ENCODE assay signal across 24 cellular contexts in the genomic region with DNA sequence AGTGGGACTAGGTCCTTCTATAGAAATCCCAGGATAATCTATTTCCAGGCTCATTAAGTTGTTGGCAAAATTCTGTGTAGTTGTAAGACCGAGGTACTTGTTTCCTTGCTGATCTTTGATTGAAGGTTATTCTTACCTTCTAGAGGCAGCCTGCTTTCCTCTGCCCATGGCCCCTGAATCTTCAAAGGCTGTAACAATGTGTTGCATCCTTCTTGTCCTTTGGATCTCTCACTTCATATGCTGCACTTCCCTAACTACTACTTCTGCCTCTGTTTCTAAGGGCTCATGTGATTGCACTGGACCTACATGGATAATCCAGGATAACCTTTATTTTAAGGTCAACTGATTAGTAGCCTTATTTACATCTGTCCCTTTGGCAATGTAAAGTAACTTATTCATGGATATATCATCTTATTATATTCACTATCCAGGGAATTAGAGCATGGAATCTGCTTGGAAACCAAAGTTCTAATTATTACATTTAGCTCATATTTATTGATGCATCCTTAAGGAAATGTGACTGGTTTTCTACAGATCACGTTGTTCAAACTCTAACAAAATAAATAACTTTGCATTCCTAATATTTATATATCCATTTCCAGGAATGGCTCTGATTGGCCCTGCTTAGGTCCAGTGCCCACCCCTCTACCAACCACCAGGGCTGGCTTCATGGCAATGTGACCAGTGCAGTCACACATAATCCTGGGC.
DNase-seq lines count a peak whose midpoint lies in the region; ATAC-seq, FAIRE-seq and TF ChIP-seq lines count a peak whose summit lies in the region.
"Had no signal": no experiment of that assay in that cellular context is flagged by ENCODE, and none has a peak within 500 bp of the region (broad histone marks: within the 10 kb centered on the region; RNA-seq: fewer than 3 reads in every experiment).

No MANE protein-coding gene starts in this region.

- no peaks in the 10 kb centered on the region for H3K4me1 ChIP-seq in GM23338 (ENCODE audit: insufficient read depth)
- peaks cover 6 to 47% of the 10 kb centered on the region in 2 experiments; a peak in 4 of 5 replicates for H3K4me1 ChIP-seq in K562 (replicated peaks in 1 of 2; ENCODE audit: control insufficient read depth in 2 of 2, insufficient read depth in 2 of 2, low read length in 2 of 2)
- H3K4me1 ChIP-seq: BLaER1 treated with 17β-estradiol and CSF1 and Interleukin-3, amounts not matched to agents 10 nM and 100 nM; Caco-2 had no signal

- H3K79me2 ChIP-seq in GM23338 (replicated peaks; ENCODE audit: insufficient read depth) = no peaks in the 10 kb centered on the region
- peaks cover 10% of the 10 kb centered on the region; the same call in 1 of the 3 replicates for H3K79me2 ChIP-seq in K562 (ENCODE audit: control insufficient read depth, insufficient read depth, low read length)

- ATAC-seq in GM23338 (no peak), K562 (peak; percentile 54), GM21526 (IDR thresholded peaks at IDR 0.05; ENCODE audit: low FRiP score, unreplicated experiment) (no peak)
- ATAC-seq: CD8-positive, alpha-beta T cell had no signal

- WGBS in K562 (ENCODE audit: insufficient coverage, low coverage, missing lambda C conversion rate) = 13% methylated on average over 2 of the region's 2 CpGs

- H3K9me1 ChIP-seq in K562 (ENCODE audit: control insufficient read depth, insufficient read depth, low read length) = no peaks in the 10 kb centered on the region

- TF ChIP-seq RAD21 in K562 (CRISPR knock-in tag; conservative IDR thresholded peaks at IDR 0.05 in 1 of 2, IDR thresholded peaks at IDR 0.05 in 1 of 2) = no peak

- CTCF ChIA-PET in K562 (lab: Yijun Ruan, JAX; ENCODE audit: low intra/inter-chr PET ratio) = no interaction called here

- no peak for FAIRE-seq in K562 (lab: Jason Lieb, UNC)
- FAIRE-seq: A204.1, D721Med, G401.6, GM12891, GM19239 had no signal

- no peak overlapping the region; a peak in 1 of 4 replicates for H3K9ac ChIP-seq in K562 (ENCODE audit: insufficient read depth in 1 of 2, low read depth in 2 of 2, low read length in 2 of 2)
- H3K9ac ChIP-seq: BLaER1 treated with 17β-estradiol and CSF1 and Interleukin-3, amounts not matched to agents 10 nM and 100 nM had no signal

- TF ChIP-seq EP300 in K562 (IDR thresholded peaks at IDR 0.05; ENCODE audit: low read length) = no peak

- DNase-seq in GM23338 (ENCODE audit: low spot score) = no peak
- DNase-seq in NCI-H82 (lab: John Stamatoyannopoulos, UW) = peak; percentile 31
- peak; percentile 41 for DNase-seq in OCI-M1 (lab: John Stamatoyannopoulos, UW)
- DNase-seq in K562 (ENCODE audit: extremely low read depth in 1 of 4, low spot score in 3 of 4) = peak; percentile 30 to 51 (median 35)
- DNase-seq in ACHN = no peak
- no peak for DNase-seq in HuH-7 (ENCODE audit: low spot score)
- DNase-seq in stimulated activated CD4-positive, alpha-beta T cell treated with anti-CD3 and anti-CD28 coated beads, Interleukin-4, amount 100 ng/mL, for 1 hour = no peak
- DNase-seq: 8988T; AML-193; Caco-2; Calu3; CD4-positive, alpha-beta T cell; CD8-positive, alpha-beta T cell; DMS79 treated with DMSO at 0.1 percent for 48 hours; GF-D8 had no signal

- in situ Hi-C loops in K562 (cut with MboI) = loop anchor here (5.0 kb wide), 1 partner anchor 384 kb away; the partner anchor contains the start of gene LRRN3
- in situ Hi-C loops in ACHN (cut with HindIII; ENCODE audit: low pct_ligation_motif_present, low pct_unique_long_range_greater_than_20kb, low sequenced_read_pairs) = no loop called here

- H3K36me3 ChIP-seq in GM23338 (ENCODE audit: insufficient read depth) (no peaks in the 10 kb centered on the region), K562 (ENCODE audit: control insufficient read depth, insufficient read depth, low read length) (peaks cover 32% of the 10 kb centered on the region; the same call in 2 of the 3 replicates)
- H3K36me3 ChIP-seq: BLaER1 treated with 17β-estradiol and CSF1 and Interleukin-3, amounts not matched to agents 10 nM and 100 nM had no signal

- H3F3A ChIP-seq in GM23338 (replicated peaks; ENCODE audit: low read depth) = no peaks in the 10 kb centered on the region

- no peak overlapping the region for H3K4me3 Mint-ChIP-seq in GM23338
- H3K4me3 Mint-ChIP-seq: B cell; CD4-positive, alpha-beta T cell; CD8-positive, alpha-beta T cell had no signal

- peaks cover 3% of the 10 kb centered on the region; the same call in 2 of the 3 replicates for H3K9me3 Mint-ChIP-seq in GM23338
- H3K9me3 Mint-ChIP-seq: CD4-positive, alpha-beta T cell had no signal

- no peak overlapping the region for H3K4me3 ChIP-seq in GM23338
- no peak overlapping the region for H3K4me3 ChIP-seq in K562
- H3K4me3 ChIP-seq: BLaER1 treated with 17β-estradiol and CSF1 and Interleukin-3, amounts not matched to agents 10 nM and 100 nM had no signal

- peaks cover 14% of the 10 kb centered on the region for H3K9me3 ChIP-seq in K562 (replicated peaks; ENCODE audit: control insufficient read depth, insufficient read depth, low read depth, low read length)
- H3K9me3 ChIP-seq: Caco-2 had no signal

- no peak for TF ChIP-seq POLR2A in K562 (conservative IDR thresholded peaks at IDR 0.05)

- peak overlapping the region; percentile 80; the same call in 1 of the 2 replicates for H3K27ac Mint-ChIP-seq in GM23338
- H3K27ac Mint-ChIP-seq: B cell; CD4-positive, alpha-beta T cell; CD8-positive, alpha-beta T cell had no signal

- H3K9me2 ChIP-seq in GM23338 (ENCODE audit: insufficient read depth) = no peaks in the 10 kb centered on the region

- no peak overlapping the region for H3K27ac ChIP-seq in GM23338 (ENCODE audit: low read depth)
- H3K27ac ChIP-seq in K562 (ENCODE audit: extremely low read depth, low read depth, low read length) = peak overlapping the region; percentile 68
- H3K27ac ChIP-seq: BLaER1 treated with 17β-estradiol and CSF1 and Interleukin-3, amounts not matched to agents 10 nM and 100 nM; C4-2B had no signal

- no peak overlapping the region for H3K4me2 ChIP-seq in GM23338
- no peak overlapping the region; the same call in 1 of the 2 replicates for H3K4me2 ChIP-seq in K562 (ENCODE audit: insufficient read depth, low read length)
- H3K4me2 ChIP-seq: BLaER1 treated with 17β-estradiol and CSF1 and Interleukin-3, amounts not matched to agents 10 nM and 100 nM had no signal

- BruUV-seq in K562 (replicated peaks; lab: Mats Ljungman, UMichigan) = no TSS peak

- no peak overlapping the region for H2AFZ ChIP-seq in GM23338
- peak overlapping the region; percentile 9; the same call in 1 of the 2 replicates for H2AFZ ChIP-seq in K562 (ENCODE audit: low read depth, low read length)

- H3K27me3 ChIP-seq in GM23338 (ENCODE audit: insufficient read depth) (no peaks in the 10 kb centered on the region), K562 (ENCODE audit: control insufficient read depth in 2 of 2, insufficient read depth in 2 of 2, low read length in 2 of 2) (no peaks in the 10 kb centered on the region)
- H3K27me3 ChIP-seq: BLaER1 treated with 17β-estradiol and CSF1 and Interleukin-3, amounts not matched to agents 10 nM and 100 nM had no signal

- POLR2A ChIA-PET in K562 (lab: Yijun Ruan, JAX) = interaction anchor here (1.0 to 1.3 kb wide), 2 partner anchors 39 to 296 kb away, joined by 3 read pairs; no protein-coding TSS in a partner anchor

- TF ChIP-seq CTCF in GM23338 (conservative IDR thresholded peaks at IDR 0.05; ENCODE audit: low read depth in 2 of 2) = no peak
- TF ChIP-seq CTCF in K562 (IDR thresholded peaks at IDR 0.05 in 2 of 3, conservative IDR thresholded peaks at IDR 0.05 in 1 of 3; ENCODE audit: insufficient read depth in 2 of 3, low read depth in 1 of 3, low read length in 3 of 3) = no peak

- H3K4me1 Mint-ChIP-seq in GM23338 = no peaks in the 10 kb centered on the region
- H3K4me1 Mint-ChIP-seq: B cell had no signal

- no peaks in the 10 kb centered on the region for H3K27me3 Mint-ChIP-seq in GM23338 (ENCODE audit: insufficient read depth, low read depth, poor library complexity)
- H3K27me3 Mint-ChIP-seq: B cell; CD4-positive, alpha-beta T cell had no signal

- no peaks in the 10 kb centered on the region for H4K20me1 ChIP-seq in GM23338 (replicated peaks; ENCODE audit: insufficient read depth)
- no peaks in the 10 kb centered on the region for H4K20me1 ChIP-seq in K562 (replicated peaks; ENCODE audit: control insufficient read depth, insufficient read depth, low read length)
- H4K20me1 ChIP-seq: BLaER1 treated with 17β-estradiol and CSF1 and Interleukin-3, amounts not matched to agents 10 nM and 100 nM had no signal

- peaks cover 3% of the 10 kb centered on the region; the same call in 1 of the 3 replicates for H3K36me3 Mint-ChIP-seq in GM23338 (ENCODE audit: low read depth)

- intact Hi-C loops in K562 (cut with micrococcal nuclease) = loop anchor here (1.0 to 5.0 kb wide), 5 partner anchors 85 to 297 kb away; no protein-coding TSS in a partner anchor

TF ChIP-seq in GM23338, 12 proteins besides CTCF, POLR2A, EP300 and RAD21 (continues in another document):
- no peak for TF ChIP-seq EZH2phosphoT487 (IDR thresholded peaks at IDR 0.05; ENCODE audit: unreplicated experiment)
- TF ChIP-seq ZNF114 (CRISPR knock-in tag; IDR thresholded peaks at IDR 0.05) = no peak

TF ChIP-seq in K562, 482 proteins besides CTCF, POLR2A, EP300 and RAD21 (continues in another document):
- peak; percentile 50 for TF ChIP-seq RFX1 (IDR thresholded peaks at IDR 0.05)
- TF ChIP-seq FOXJ2 (tag; IDR thresholded peaks at IDR 0.05) = peak; percentile 89
- no peak for TF ChIP-seq TRIM28 (IDR thresholded peaks at IDR 0.05)
- TF ChIP-seq ZZZ3 (IDR thresholded peaks at IDR 0.05) = no peak
- peak; percentile 11; the same call in 1 of the 2 replicates for TF ChIP-seq THRA (IDR thresholded peaks at IDR 0.05)
- no peak for TF ChIP-seq CTBP1 (IDR thresholded peaks at IDR 0.05; ENCODE audit: borderline replicate concordance)
- 0 out of 2 replicates have a peak, but pooled peaks have one; percentile 15 for TF ChIP-seq BRD4 (IDR thresholded peaks at IDR 0.05)
- TF ChIP-seq ILF3 (IDR thresholded peaks at IDR 0.05; ENCODE audit: borderline replicate concordance) = no peak
- no peak for TF ChIP-seq ZBTB1 (CRISPR knock-in tag; IDR thresholded peaks at IDR 0.05; ENCODE audit: borderline replicate concordance, low read depth)

Comparison
In these comparisons a context has a peak if more than half of its experiments do, and no peak if none do; other contexts are left out.
1. DNase-seq: peak in NCI-H82 (single experiment), OCI-M1 (single experiment) and K562 (4 of 4); none in GM23338 (single experiment), ACHN (single experiment), HuH-7 (single experiment) and stimulated activated CD4-positive, alpha-beta T cell treated with anti-CD3 and anti-CD28 coated beads, Interleukin-4, amount 100 ng/mL, for 1 hour (single experiment).